In the genomic region with DNA sequence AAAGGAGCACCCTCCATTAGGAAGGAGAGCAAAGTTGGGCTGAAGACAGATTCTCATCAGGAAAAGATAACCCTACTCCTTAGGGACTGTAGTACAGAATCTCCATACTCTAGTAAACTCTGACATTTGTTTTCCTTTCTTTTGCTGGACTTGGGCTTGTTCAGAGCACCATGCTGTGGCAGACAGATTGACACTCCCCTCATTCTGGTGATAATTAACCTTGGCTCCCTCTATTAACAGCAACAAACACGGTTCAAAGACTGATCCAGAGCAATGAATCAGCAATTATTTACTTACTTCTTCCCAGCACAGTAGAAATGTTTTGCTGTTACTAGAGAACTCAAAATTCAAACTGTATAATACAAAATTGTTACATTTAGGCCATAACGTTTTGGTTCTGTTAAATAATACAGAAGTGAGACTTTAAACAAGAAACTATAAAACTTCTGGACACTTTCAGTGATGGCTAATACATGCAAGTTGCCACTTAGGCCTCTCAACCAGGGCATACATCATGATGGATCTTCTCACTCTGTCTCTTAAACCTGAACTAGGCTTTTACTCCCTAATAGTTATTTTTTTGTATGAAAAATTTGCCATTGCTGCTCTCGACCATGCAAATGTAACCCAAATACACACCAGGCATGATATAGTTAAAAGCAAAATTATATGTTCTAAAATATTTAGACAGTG, we compare ENCODE assay signal across 16 cellular contexts.
A peak's percentile ranks its signal among the peaks of the same experiment; 100 is the strongest.
DNase-seq lines count a peak whose midpoint lies in the region; ATAC-seq and TF ChIP-seq lines count a peak whose summit lies in the region.
"Had no signal": no experiment of that assay in that cellular context is flagged by ENCODE, and none has a peak within 500 bp of the region (broad histone marks: within the 10 kb centered on the region; RNA-seq: fewer than 3 reads in every experiment).

No MANE protein-coding gene starts in this region.

- H3K27me3 ChIP-seq in H9 (ENCODE audit: insufficient read depth, low read length) (no peaks in the 10 kb centered on the region), SK-N-SH (ENCODE audit: insufficient read depth) (no peaks in the 10 kb centered on the region)
- H3K27me3 ChIP-seq: Peyer's patch had no signal

- CTCF ChIA-PET in SK-N-SH (lab: Yijun Ruan, JAX) = no interaction called here

- H3K36me3 Mint-ChIP-seq in H9 (ENCODE audit: insufficient read depth in 1 of 3, low read depth in 3 of 3) = no peaks in the 10 kb centered on the region
- H3K36me3 Mint-ChIP-seq: stimulated activated effector memory CD8-positive, alpha-beta T cell treated with anti-CD3 and anti-CD28 coated beads, Interleukin-12 subunit alpha, Interleukin-12 subunit beta, amount 100 ng/mL, for 72 hours had no signal

- H3K4me1 ChIP-seq in H9 (ENCODE audit: insufficient read depth, low read length) = peaks cover 2% of the 10 kb centered on the region; the same call in 1 of the 2 replicates
- no peaks in the 10 kb centered on the region for H3K4me1 ChIP-seq in SK-N-SH (ENCODE audit: control insufficient read depth in 1 of 2, insufficient read depth in 2 of 2, low read depth in 1 of 2, low read length in 1 of 2)

- no peaks in the 10 kb centered on the region for H3F3A ChIP-seq in SK-N-SH (replicated peaks; ENCODE audit: insufficient read depth)

- POLR2A ChIA-PET in SK-N-SH (lab: Yijun Ruan, JAX) = no interaction called here

- ATAC-seq in GM21423 (IDR thresholded peaks at IDR 0.05; ENCODE audit: unreplicated experiment) (no peak), GM21526 (IDR thresholded peaks at IDR 0.05; ENCODE audit: low FRiP score, unreplicated experiment) (no peak), GM19035 (IDR thresholded peaks at IDR 0.05; ENCODE audit: unreplicated experiment) (no peak)
- ATAC-seq: stimulated activated effector memory CD8-positive, alpha-beta T cell treated with anti-CD3 and anti-CD28 coated beads, Interleukin-12 subunit alpha, Interleukin-12 subunit beta, amount 100 ng/mL, for 72 hours had no signal

- H3K79me2 ChIP-seq in H9 (ENCODE audit: insufficient read depth, low read length) = no peaks in the 10 kb centered on the region
- no peaks in the 10 kb centered on the region for H3K79me2 ChIP-seq in SK-N-SH (ENCODE audit: insufficient read depth)

- DNase-seq in Ammon's horn (ENCODE audit: low spot score) (peak; percentile 9), H9 (no peak), NCI-H69 (lab: John Stamatoyannopoulos, UW) (peak; percentile 80), kidney tubule cell (ENCODE audit: low spot score) (peak; percentile 80), SK-N-SH (no peak)
- DNase-seq: activated CD4-positive, alpha-beta T cell treated with anti-CD3 and anti-CD28 coated beads, Interleukin-2, amount 50 U/mL, for 1 hour; aorta; dermis blood vessel endothelial cell; retina; stimulated activated CD4-positive, alpha-beta T cell treated with anti-CD3 and anti-CD28 coated beads, Interleukin-2, amount 100 ng/mL, for 48 hours had no signal

- H2BK5ac ChIP-seq in H9 (ENCODE audit: insufficient read length, low read length) = peak overlapping the region; percentile 79

- H3K23me2 ChIP-seq in H9 (ENCODE audit: insufficient read length, low read depth, low read length, poor library complexity, severe bottlenecking) = peaks cover 3% of the 10 kb centered on the region

- H3K27ac Mint-ChIP-seq in H9 = peak overlapping the region; percentile 55 to 96 (median 94); a peak in 6 of 7 replicates
- H3K27ac Mint-ChIP-seq: stimulated activated effector memory CD8-positive, alpha-beta T cell treated with anti-CD3 and anti-CD28 coated beads, Interleukin-12 subunit alpha, Interleukin-12 subunit beta, amount 100 ng/mL, for 72 hours; T-helper 1 cell treated with Interleukin-12 subunit alpha and Interleukin-12 subunit beta and Interleukin-4 antibody, amounts not matched to agents 30 μg/mL and 1 μg/mL, for 36 hours had no signal

- H3K9me3 ChIP-seq in H9 (ENCODE audit: control insufficient read depth, low read depth, low read length) (no peaks in the 10 kb centered on the region), SK-N-SH (no peaks in the 10 kb centered on the region)
- H3K9me3 ChIP-seq: Peyer's patch had no signal

- no peak overlapping the region for H3K18ac ChIP-seq in H9 (ENCODE audit: insufficient read length, low read depth, low read length)

- H3K14ac ChIP-seq in H9 (ENCODE audit: insufficient read depth, low read length) = no peak overlapping the region

- H3K4me1 Mint-ChIP-seq in H9 = peaks cover 32 to 54% of the 10 kb centered on the region in 2 experiments
- H3K4me1 Mint-ChIP-seq: stimulated activated effector memory CD8-positive, alpha-beta T cell treated with anti-CD3 and anti-CD28 coated beads, Interleukin-12 subunit alpha, Interleukin-12 subunit beta, amount 100 ng/mL, for 72 hours had no signal

- no CpG with 5 or more reads among the region's 3 CpGs for WGBS in H9 (ENCODE audit: extremely low coverage, insufficient read length, low lambda C conversion rate)
- WGBS in SK-N-SH (ENCODE audit: low lambda C conversion rate) = 9% methylated on average over 3 of the region's 3 CpGs

- no peak overlapping the region for H3K56ac ChIP-seq in H9 (ENCODE audit: insufficient read length, low read depth, low read length)

- H2BK120ac ChIP-seq in H9 (ENCODE audit: low read depth, low read length, poor library complexity, severe bottlenecking) = no peak overlapping the region

- H4K20me1 ChIP-seq in H9 (ENCODE audit: control insufficient read depth, insufficient read depth, insufficient read length) = no peaks in the 10 kb centered on the region
- H4K20me1 ChIP-seq in SK-N-SH (ENCODE audit: insufficient read depth) = no peaks in the 10 kb centered on the region

- H3K27me3 Mint-ChIP-seq in H9 (ENCODE audit: low read depth) = no peaks in the 10 kb centered on the region

- H3K4ac ChIP-seq in H9 (ENCODE audit: low read depth, low read length) = no peak overlapping the region

- no peak overlapping the region for H4K8ac ChIP-seq in H9 (replicated peaks; ENCODE audit: insufficient read length, low read depth, low read length)

- no peaks in the 10 kb centered on the region for H3K36me3 ChIP-seq in SK-N-SH (replicated peaks in 1 of 2; ENCODE audit: control insufficient read depth in 1 of 2, insufficient read depth in 2 of 2, low read length in 1 of 2)
- H3K36me3 ChIP-seq: Peyer's patch had no signal

- H3K4me3 Mint-ChIP-seq in H9 = no peak overlapping the region; a peak in 1 of 5 replicates
- H3K4me3 Mint-ChIP-seq: stimulated activated effector memory CD8-positive, alpha-beta T cell treated with anti-CD3 and anti-CD28 coated beads, Interleukin-12 subunit alpha, Interleukin-12 subunit beta, amount 100 ng/mL, for 72 hours; T-helper 1 cell treated with Interleukin-12 subunit alpha and Interleukin-12 subunit beta and Interleukin-4 antibody, amounts not matched to agents 30 μg/mL and 1 μg/mL, for 36 hours had no signal

- no peak overlapping the region for H3T11ph ChIP-seq in H9 (ENCODE audit: low read length)

- no peak overlapping the region for H4K91ac ChIP-seq in H9 (ENCODE audit: insufficient read length, low read depth, low read length)

- no peak overlapping the region for H3K4me3 ChIP-seq in SK-N-SH (ENCODE audit: low read depth in 2 of 2, low read length in 1 of 2)
- H3K4me3 ChIP-seq: Peyer's patch had no signal

- no peak overlapping the region for H2BK15ac ChIP-seq in H9 (ENCODE audit: low read depth, low read length)

- H2AFZ ChIP-seq in H9 (ENCODE audit: low read length) = no peak overlapping the region
- no peak overlapping the region for H2AFZ ChIP-seq in SK-N-SH (ENCODE audit: low read depth)

- H3K27ac ChIP-seq in H9 (ENCODE audit: insufficient read length, low read depth, low read length) = peak overlapping the region; percentile 91
- no peak overlapping the region for H3K27ac ChIP-seq in SK-N-SH (ENCODE audit: low read depth in 2 of 2, low read length in 1 of 2)

- TF ChIP-seq RAD21 in SK-N-SH (IDR thresholded peaks at IDR 0.05; ENCODE audit: low read length) = no peak

- TF ChIP-seq EP300 in SK-N-SH (IDR thresholded peaks at IDR 0.05; ENCODE audit: borderline replicate concordance in 1 of 2, low read depth in 1 of 2, low read length in 1 of 2) = no peak

- peak overlapping the region; percentile 63 for H4K5ac ChIP-seq in H9 (ENCODE audit: insufficient read length, low read depth, low read length)

- no peaks in the 10 kb centered on the region for H3K9me2 ChIP-seq in SK-N-SH

- TF ChIP-seq CTCF in H9 (conservative IDR thresholded peaks at IDR 0.05) (no peak), SK-N-SH (IDR thresholded peaks at IDR 0.05) (no peak)

- no peak overlapping the region for H3K23ac ChIP-seq in H9 (ENCODE audit: insufficient read length, low read depth, low read length)

- H2AK5ac ChIP-seq in H9 (ENCODE audit: insufficient read length, low read length) = no peak overlapping the region

- no peak overlapping the region for H2BK20ac ChIP-seq in H9 (ENCODE audit: low read depth, low read length, poor library complexity, severe bottlenecking)

- H3K9me3 Mint-ChIP-seq in H9 = no peaks in the 10 kb centered on the region
- H3K9me3 Mint-ChIP-seq: T-helper 1 cell treated with Interleukin-12 subunit alpha and Interleukin-12 subunit beta and Interleukin-4 antibody, amounts not matched to agents 30 μg/mL and 1 μg/mL, for 36 hours had no signal

- peak overlapping the region; percentile 49 for H3K4me2 ChIP-seq in H9 (ENCODE audit: insufficient read depth, insufficient read length, low read length)
- H3K4me2 ChIP-seq in SK-N-SH = no peak overlapping the region

- H3K9ac ChIP-seq in H9 (ENCODE audit: extremely low read depth, insufficient read length, low read length) = no peak overlapping the region
- no peak overlapping the region for H3K9ac ChIP-seq in SK-N-SH

- H2BK12ac ChIP-seq in H9 (ENCODE audit: insufficient read length, low read depth, low read length) = no peak overlapping the region

- H3K79me1 ChIP-seq in H9 (ENCODE audit: insufficient read depth, low read depth, low read length, poor library complexity, severe bottlenecking) = no peaks in the 10 kb centered on the region

TF ChIP-seq in SK-N-SH, 30 proteins besides CTCF, POLR2A, EP300 and RAD21 (continues in another document):
- no peak for TF ChIP-seq USF1 (IDR thresholded peaks at IDR 0.05; ENCODE audit: borderline replicate concordance, low read depth)

Comparison
In these comparisons a context has a peak if more than half of its experiments do, and no peak if none do; other contexts are left out.
1. DNase-seq: peak in Ammon's horn (single experiment), NCI-H69 (single experiment) and kidney tubule cell (single experiment); none in H9 (single experiment) and SK-N-SH (single experiment).